Comparison of ENCODE assay signal across 8 cellular contexts in genomic region chr3:187740446-187741399, GRCh38. TPM values are rescaled to one million over a fixed set of nuclear protein-coding genes. Genes with fewer than 3 reads are reported as not detected.
DNase-seq lines count a peak whose midpoint lies in the region; ATAC-seq, FAIRE-seq and TF ChIP-seq lines count a peak whose summit lies in the region.

No MANE protein-coding gene starts in this region.

- H3K9ac ChIP-seq in KMS-11 (no peak overlapping the region; the same call in 1 of the 2 replicates), astrocyte (ENCODE audit: low read length) (peak overlapping the region; percentile 89)

- POLR2A ChIA-PET in T-cell (lab: Charles Lee), result interaction anchor here (0.5 to 1.6 kb wide), 8 partner anchors 467 to 1499 kb away, joined by 3 read pairs; no protein-coding TSS in a partner anchor

- H3K4me1 Mint-ChIP-seq in T-cell (peaks cover 55 to 73% (median 62%) of the 10 kb centered on the region in 3 donors), astrocyte (ENCODE audit: low read depth, unreplicated experiment) (peaks cover 42% of the 10 kb centered on the region), progenitor cell of endocrine pancreas (ENCODE audit: low read depth) (peaks cover 43% of the 10 kb centered on the region)

- H3K27ac ChIP-seq in KMS-11, result no peak overlapping the region
- peak overlapping the region; percentile 93 for H3K27ac ChIP-seq in astrocyte (ENCODE audit: low read depth, low read length)
- H3K27ac ChIP-seq in right cardiac atrium (ENCODE audit: low read length), result peak overlapping the region; percentile 96

- H3K9me3 ChIP-seq in astrocyte (ENCODE audit: insufficient read depth, low read depth, low read length), result no peaks in the 10 kb centered on the region
- H3K9me3 ChIP-seq in right cardiac atrium (ENCODE audit: control insufficient read depth, low read length), result no peaks in the 10 kb centered on the region

- H3K27me3 ChIP-seq in KMS-11 (ENCODE audit: insufficient read depth, low read depth) (peaks cover 32% of the 10 kb centered on the region), astrocyte (ENCODE audit: insufficient read depth, low read length) (no peaks in the 10 kb centered on the region), right cardiac atrium (ENCODE audit: control insufficient read depth, insufficient read depth) (no peaks in the 10 kb centered on the region)

- WGBS in right cardiac atrium, result 2% methylated on average over 38 of the region's 38 CpGs

- H3K27me3 Mint-ChIP-seq in T-cell (peaks cover 0 to 3% of the 10 kb centered on the region in 2 donors), astrocyte (ENCODE audit: low read depth, unreplicated experiment) (no peaks in the 10 kb centered on the region), progenitor cell of endocrine pancreas (peaks cover 16% of the 10 kb centered on the region)

- peak; percentile 74 for TF ChIP-seq CTCF in D721Med (IDR thresholded peaks at IDR 0.05; ENCODE audit: insufficient read depth, missing control alignments)
- TF ChIP-seq CTCF in KMS-11 (conservative IDR thresholded peaks at IDR 0.05; ENCODE audit: low read depth, low read length), result peak; percentile 96
- TF ChIP-seq CTCF in astrocyte (IDR thresholded peaks at IDR 0.05; ENCODE audit: insufficient read depth, low read depth, low read length), result peak; percentile 62
- TF ChIP-seq CTCF in progenitor cell of endocrine pancreas (IDR thresholded peaks at IDR 0.05; ENCODE audit: unreplicated experiment), result peak; percentile 95

- H3K4me3 Mint-ChIP-seq in T-cell (peak overlapping the region; percentile 95 to 98 (median 98)), astrocyte (ENCODE audit: unreplicated experiment) (peak overlapping the region; percentile 94), progenitor cell of endocrine pancreas (ENCODE audit: low read depth) (peak overlapping the region; percentile 83)

- no peaks in the 10 kb centered on the region for H3K9me3 Mint-ChIP-seq in T-cell
- no peaks in the 10 kb centered on the region for H3K9me3 Mint-ChIP-seq in astrocyte (ENCODE audit: unreplicated experiment)
- H3K9me3 Mint-ChIP-seq in progenitor cell of endocrine pancreas (ENCODE audit: low read depth), result no peaks in the 10 kb centered on the region

- H3K36me3 Mint-ChIP-seq in T-cell, result no peaks in the 10 kb centered on the region
- H3K36me3 Mint-ChIP-seq in astrocyte (ENCODE audit: low read depth, unreplicated experiment), result no peaks in the 10 kb centered on the region
- no peaks in the 10 kb centered on the region for H3K36me3 Mint-ChIP-seq in progenitor cell of endocrine pancreas (ENCODE audit: insufficient read depth)

- DNase-seq in D721Med (ENCODE audit: insufficient read length, low spot score) (no peak), T-cell (peak in 32 of 34 experiments; percentile 33 to 70 (median 54)), astrocyte (ENCODE audit: low read depth) (peak; percentile 73), right cardiac atrium (peak; percentile 73 to 91 (median 87)), progenitor cell of endocrine pancreas (ENCODE audit: low spot score, unreplicated experiment) (peak; percentile 65)

- H3K79me2 ChIP-seq in KMS-11 (ENCODE audit: insufficient read depth, low read depth) (no peaks in the 10 kb centered on the region), astrocyte (ENCODE audit: insufficient read depth, low read length) (peaks cover 82% of the 10 kb centered on the region)

- H2AFZ ChIP-seq in KMS-11 (ENCODE audit: low read depth) (peak overlapping the region; percentile 96), astrocyte (ENCODE audit: low read depth, low read length) (peak overlapping the region; percentile 67)

- ATAC-seq in T-cell (replicated peaks in 1 of 4) (peak; percentile 6 to 13 (median 9)), right cardiac atrium (peak; percentile 6 to 10), HG03135 (IDR thresholded peaks at IDR 0.05; ENCODE audit: unreplicated experiment) (no peak), GM19328 (IDR thresholded peaks at IDR 0.05; ENCODE audit: unreplicated experiment) (no peak)

- intact Hi-C loops in right cardiac atrium (cut with DNase I), result loop anchor here (2.0 to 10.0 kb wide), 13 partner anchors 224 to 1407 kb away; no protein-coding TSS in a partner anchor

- CTCF ChIA-PET in T-cell (lab: Charles Lee), result interaction anchor here (0.5 to 7.7 kb wide), 95 partner anchors 9 to 1615 kb away, joined by 3 to 377 read pairs (median 4); partner anchors contain the start of genes LPP (in 1 of the 2) and RTP4 (in 1 of the 2)

- H3K27ac Mint-ChIP-seq in T-cell (peak overlapping the region; percentile 100), astrocyte (ENCODE audit: unreplicated experiment) (peak overlapping the region; percentile 96), progenitor cell of endocrine pancreas (peak overlapping the region; percentile 73)

- H3K36me3 ChIP-seq in KMS-11 (ENCODE audit: insufficient read depth) (no peaks in the 10 kb centered on the region), astrocyte (ENCODE audit: insufficient read depth, low read length) (no peaks in the 10 kb centered on the region)

- H3K4me2 ChIP-seq in KMS-11 (peak overlapping the region; percentile 95), astrocyte (ENCODE audit: low read length) (peak overlapping the region; percentile 95)

- H4K20me1 ChIP-seq in KMS-11 (ENCODE audit: insufficient read depth) (no peaks in the 10 kb centered on the region), astrocyte (ENCODE audit: insufficient read depth, low read length) (peaks cover 35% of the 10 kb centered on the region)

- peak overlapping the region; percentile 72 for H3K4me3 ChIP-seq in KMS-11 (IDR thresholded peaks at IDR 0.05; ENCODE audit: insufficient read depth, low read depth, low read length)
- peak overlapping the region; percentile 69 for H3K4me3 ChIP-seq in astrocyte (ENCODE audit: insufficient read depth, low read depth, low read length)
- H3K4me3 ChIP-seq in right cardiac atrium (ENCODE audit: low read length), result peak overlapping the region; percentile 88

- H3K4me1 ChIP-seq in KMS-11 (ENCODE audit: low read depth, poor library complexity, severe bottlenecking) (peaks cover 13% of the 10 kb centered on the region), astrocyte (ENCODE audit: insufficient read depth, low read length) (peaks cover 53% of the 10 kb centered on the region), right cardiac atrium (ENCODE audit: control insufficient read depth, insufficient read depth, low read length) (peaks cover 6% of the 10 kb centered on the region)

- FAIRE-seq in D721Med (lab: Jason Lieb, UNC) (no peak), astrocyte (lab: Jason Lieb, UNC) (no peak)

RNA-seq across cellular contexts. Expression of gene BCL6, which starts 4.5 kb away (rescaled TPM):
- 10 to 100 TPM; 16.8 to 31.1 (median 27.7) TPM for total RNA-seq in T-cell
- 46.0 and 46.2 TPM in 2 replicates for total RNA-seq in astrocyte
- total RNA-seq in right cardiac atrium, result 10 to 100 TPM; 70.0 to 77.3 (median 71.4) TPM
- polyA plus RNA-seq in right cardiac atrium, result 45.8 TPM
- 21.3 and 22.8 TPM in 2 replicates for total RNA-seq in progenitor cell of endocrine pancreas

RNA-seq across cellular contexts. Expression of gene RTP2, which starts 38.4 kb away (rescaled TPM):
- not detected for total RNA-seq in T-cell
- total RNA-seq in astrocyte, result not detected in 2 replicates
- not detected for total RNA-seq in right cardiac atrium
- not detected for polyA plus RNA-seq in right cardiac atrium
- total RNA-seq in progenitor cell of endocrine pancreas, result not detected in 2 replicates

Comparison
In these comparisons a context has a peak if more than half of its experiments do, and no peak if none do; other contexts are left out.
1. ATAC-seq: peak in T-cell (4 of 4) and right cardiac atrium (2 of 2); none in HG03135 (single experiment) and GM19328 (single experiment).
2. Peak in every context shown above with its lines, with median percentiles within 50 percentile points of each other: CTCF ChIP-seq, H3K4me3 ChIP-seq, H3K27ac Mint-ChIP-seq and H3K4me3 Mint-ChIP-seq.